9 cellular contexts compared by ENCODE assay signal in genomic region chr9:22307013-22307711, GRCh38.
A peak's percentile ranks its signal among the peaks of the same experiment; 100 is the strongest.
DNase-seq lines count a peak whose midpoint lies in the region; ATAC-seq and TF ChIP-seq lines count a peak whose summit lies in the region.
"Had no signal": no experiment of that assay in that cellular context is flagged by ENCODE, and none has a peak within 500 bp of the region (broad histone marks: within the 10 kb centered on the region; RNA-seq: fewer than 3 reads in every experiment).

No MANE protein-coding gene starts in this region.

- peaks cover 0 to 7% of the 10 kb centered on the region in 2 donors for H3K27me3 Mint-ChIP-seq in natural killer cell treated with Interleukin-12 subunit alpha and Interleukin-12 subunit beta and Interleukin-15 and Interleukin-18, amount 100 ng/mL, for 72 hours

- CTCF ChIA-PET in AG04450 (lab: Charles Lee), result interaction anchor here (0.6 to 5.6 kb wide), 20 partner anchors 12 to 558 kb away, joined by 3 to 94 read pairs (median 4); partner anchors contain the start of gene DMRTA1

- DNase-seq in AG04450 (ENCODE audit: low read depth, low spot score) (peak; percentile 13), NCI-H82 (lab: John Stamatoyannopoulos, UW) (peak; percentile 84), ecto neural progenitor cell (ENCODE audit: low spot score) (peak; percentile 48), myocyte (ENCODE audit: low read depth) (peak; percentile 76), NOMO-1 treated with dmso at 0.1 percent for 144 hours (lab: John Stamatoyannopoulos, UW; ENCODE audit: unreplicated experiment) (no peak)
- DNase-seq in natural killer cell treated with Interleukin-12 subunit alpha and Interleukin-12 subunit beta and Interleukin-15 and Interleukin-18, amount 100 ng/mL, for 72 hours (ENCODE audit: low spot score), result no peak
- DNase-seq: stimulated activated naive B cell treated with anti-CD40 and anti-IgM and Interleukin-4, amounts not matched to agents 10 μg/mL and 1 μg/mL and 100 μg/mL, for 72 hours had no signal

- POLR2A ChIA-PET in AG04450 (lab: Yijun Ruan, JAX), result no interaction called here

- H3K36me3 Mint-ChIP-seq in natural killer cell treated with Interleukin-12 subunit alpha and Interleukin-12 subunit beta and Interleukin-15 and Interleukin-18, amount 100 ng/mL, for 72 hours, result no peaks in the 10 kb centered on the region
- H3K36me3 Mint-ChIP-seq: stimulated activated naive B cell treated with anti-CD40 and anti-IgM and Interleukin-4, amounts not matched to agents 10 μg/mL and 1 μg/mL and 100 μg/mL, for 72 hours had no signal

- H3K27me3 ChIP-seq in AG04450 (ENCODE audit: control insufficient read depth, insufficient read depth, low read length), result no peaks in the 10 kb centered on the region

- H3K27ac Mint-ChIP-seq in natural killer cell treated with Interleukin-12 subunit alpha and Interleukin-12 subunit beta and Interleukin-15 and Interleukin-18, amount 100 ng/mL, for 72 hours, result no peak overlapping the region
- H3K27ac Mint-ChIP-seq: stimulated activated naive B cell treated with anti-CD40 and anti-IgM and Interleukin-4, amounts not matched to agents 10 μg/mL and 1 μg/mL and 100 μg/mL, for 72 hours had no signal

- no peaks in the 10 kb centered on the region for H3K9me3 ChIP-seq in AG04450 (ENCODE audit: control insufficient read depth, insufficient read depth, low read length)

- peaks cover 7% of the 10 kb centered on the region for H3K9me3 Mint-ChIP-seq in natural killer cell treated with Interleukin-12 subunit alpha and Interleukin-12 subunit beta and Interleukin-15 and Interleukin-18, amount 100 ng/mL, for 72 hours

- TF ChIP-seq CTCF in AG04450 (IDR thresholded peaks at IDR 0.05; ENCODE audit: low read depth, low read length), result peak; percentile 75

- H3K27ac ChIP-seq in AG04450 (ENCODE audit: low read depth, low read length), result no peak overlapping the region

- H3K4me3 ChIP-seq in AG04450 (ENCODE audit: low read depth, low read length), result no peak overlapping the region

- no peak overlapping the region for H3K4me3 Mint-ChIP-seq in natural killer cell treated with Interleukin-12 subunit alpha and Interleukin-12 subunit beta and Interleukin-15 and Interleukin-18, amount 100 ng/mL, for 72 hours
- H3K4me3 Mint-ChIP-seq: stimulated activated naive B cell treated with anti-CD40 and anti-IgM and Interleukin-4, amounts not matched to agents 10 μg/mL and 1 μg/mL and 100 μg/mL, for 72 hours had no signal

- no peaks in the 10 kb centered on the region for H3K4me1 Mint-ChIP-seq in natural killer cell treated with Interleukin-12 subunit alpha and Interleukin-12 subunit beta and Interleukin-15 and Interleukin-18, amount 100 ng/mL, for 72 hours (ENCODE audit: low read depth in 2 of 2)
- H3K4me1 Mint-ChIP-seq: stimulated activated naive B cell treated with anti-CD40 and anti-IgM and Interleukin-4, amounts not matched to agents 10 μg/mL and 1 μg/mL and 100 μg/mL, for 72 hours had no signal

- ATAC-seq in GM21528 (IDR thresholded peaks at IDR 0.05; ENCODE audit: low FRiP score, unreplicated experiment), result peak; percentile 55
- ATAC-seq in natural killer cell treated with Interleukin-12 subunit alpha and Interleukin-12 subunit beta and Interleukin-15 and Interleukin-18, amount 100 ng/mL, for 72 hours, result no peak
- no peak for ATAC-seq in HG02763 (IDR thresholded peaks at IDR 0.05; ENCODE audit: unreplicated experiment)

Comparison
In these comparisons a context has a peak if more than half of its experiments do, and no peak if none do; other contexts are left out.
1. DNase-seq: peak in AG04450 (single experiment), NCI-H82 (single experiment), ecto neural progenitor cell (single experiment) and myocyte (single experiment); none in NOMO-1 treated with dmso at 0.1 percent for 144 hours (single experiment) and natural killer cell treated with Interleukin-12 subunit alpha and Interleukin-12 subunit beta and Interleukin-15 and Interleukin-18, amount 100 ng/mL, for 72 hours (single experiment).